Comparison of ENCODE assay signal across 1 cellular context in the genomic region with DNA sequence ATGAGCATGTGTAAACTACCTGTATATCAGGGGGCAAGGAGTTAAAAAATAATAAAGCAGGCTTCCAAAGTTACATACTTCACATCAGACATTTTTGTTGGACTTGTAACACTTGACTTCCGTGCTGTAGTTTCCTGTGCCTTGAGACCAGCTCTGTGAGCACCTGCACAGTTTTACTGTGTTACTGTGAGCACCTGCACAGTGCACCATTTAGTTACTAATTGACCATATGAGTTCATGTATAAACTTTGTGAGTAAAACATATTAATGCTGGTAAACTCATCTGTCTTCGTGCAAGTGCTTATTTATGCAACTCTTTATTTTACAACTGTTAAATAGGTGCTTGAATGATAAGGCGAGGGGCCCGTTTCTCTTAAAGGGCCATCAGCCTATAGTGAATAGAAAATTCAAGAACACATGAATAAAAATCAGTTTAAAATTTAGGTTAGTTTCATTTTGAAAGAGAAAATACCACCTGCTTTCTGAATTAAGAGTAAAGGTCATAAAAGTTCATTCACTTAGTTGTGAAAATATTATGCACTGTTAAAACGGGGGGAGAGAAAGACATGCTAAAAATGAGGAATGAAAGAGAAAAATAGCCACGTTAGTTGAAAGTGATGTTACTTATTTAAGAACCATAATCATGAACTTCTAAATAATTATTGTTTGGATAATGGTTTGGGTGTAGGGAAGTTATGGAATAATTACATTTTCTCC.
TF ChIP-seq lines count a peak whose summit lies in the region.

No MANE protein-coding gene starts in this region.

TF ChIP-seq in HEK293, 187 proteins besides CTCF, POLR2A, EP300 and RAD21 (continued from another document):
- TF ChIP-seq ZNF518A (tag by site-specific recombination; conservative IDR thresholded peaks at IDR 0.05; ENCODE audit: low read depth) (no peak), IKZF3 (tag by site-specific recombination; IDR thresholded peaks at IDR 0.05) (no peak), ZBTB48 (tag by site-specific recombination; IDR thresholded peaks at IDR 0.05) (no peak), ZNF791 (tag by site-specific recombination; IDR thresholded peaks at IDR 0.05) (no peak), ZNF785 (tag by site-specific recombination; IDR thresholded peaks at IDR 0.05) (no peak), ZNF747 (tag by site-specific recombination; IDR thresholded peaks at IDR 0.05) (no peak), GLI2 (tag by site-specific recombination; IDR thresholded peaks at IDR 0.05; ENCODE audit: borderline replicate concordance, low read depth) (no peak), KLF16 (tag by site-specific recombination; IDR thresholded peaks at IDR 0.05) (no peak), HOXD13 (CRISPR knock-in tag; IDR thresholded peaks at IDR 0.05; ENCODE audit: borderline replicate concordance) (no peak), PRDM6 (tag by site-specific recombination; IDR thresholded peaks at IDR 0.05) (peak; percentile 94), ZNF792 (tag by site-specific recombination; IDR thresholded peaks at IDR 0.05) (no peak), ZSCAN4 (tag by site-specific recombination; IDR thresholded peaks at IDR 0.05) (no peak), ZNF404 (tag by site-specific recombination; IDR thresholded peaks at IDR 0.05) (no peak), BCL11A (tag by site-specific recombination; IDR thresholded peaks at IDR 0.05; ENCODE audit: low read depth) (no peak), ZFP69B (tag by site-specific recombination; IDR thresholded peaks at IDR 0.05) (0 out of 2 replicates have a peak, but pooled peaks have one; percentile 15), ZNF692 (tag by site-specific recombination; IDR thresholded peaks at IDR 0.05) (peak; percentile 76), ZXDB (tag by site-specific recombination; IDR thresholded peaks at IDR 0.05) (0 out of 2 replicates have a peak, but pooled peaks have one; percentile 29), FEZF1 (tag by site-specific recombination; IDR thresholded peaks at IDR 0.05) (no peak), ZSCAN30 (tag by site-specific recombination; IDR thresholded peaks at IDR 0.05) (peak; percentile 13; the same call in 1 of the 2 replicates), ZNF843 (tag by site-specific recombination; IDR thresholded peaks at IDR 0.05) (0 out of 2 replicates have a peak, but pooled peaks have one; percentile 35), ZNF138 (tag by site-specific recombination; IDR thresholded peaks at IDR 0.05; ENCODE audit: borderline replicate concordance) (no peak), ZNF335 (tag by site-specific recombination; conservative IDR thresholded peaks at IDR 0.05) (no peak), ZNF48 (tag by site-specific recombination; IDR thresholded peaks at IDR 0.05) (no peak), PRDM1 (tag by site-specific recombination; IDR thresholded peaks at IDR 0.05) (peak; percentile 71), ZNF394 (tag by site-specific recombination; IDR thresholded peaks at IDR 0.05; ENCODE audit: borderline replicate concordance) (no peak)
- TF ChIP-seq, protein P1, sequence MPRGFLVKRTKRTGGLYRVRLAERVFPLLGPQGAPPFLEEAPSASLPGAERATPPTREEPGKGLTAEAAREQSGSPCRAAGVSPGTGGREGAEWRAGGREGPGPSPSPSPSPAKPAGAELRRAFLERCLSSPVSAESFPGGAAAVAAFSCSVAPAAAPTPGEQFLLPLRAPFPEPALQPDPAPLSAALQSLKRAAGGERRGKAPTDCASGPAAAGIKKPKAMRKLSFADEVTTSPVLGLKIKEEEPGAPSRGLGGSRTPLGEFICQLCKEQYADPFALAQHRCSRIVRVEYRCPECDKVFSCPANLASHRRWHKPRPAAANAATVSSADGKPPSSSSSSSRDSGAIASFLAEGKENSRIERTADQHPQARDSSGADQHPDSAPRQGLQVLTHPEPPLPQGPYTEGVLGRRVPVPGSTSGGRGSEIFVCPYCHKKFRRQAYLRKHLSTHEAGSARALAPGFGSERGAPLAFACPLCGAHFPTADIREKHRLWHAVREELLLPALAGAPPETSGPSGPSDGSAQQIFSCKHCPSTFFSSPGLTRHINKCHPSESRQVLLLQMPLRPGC (tag by site-specific recombination; IDR thresholded peaks at IDR 0.05) = no peak
- TF ChIP-seq, protein P2, sequence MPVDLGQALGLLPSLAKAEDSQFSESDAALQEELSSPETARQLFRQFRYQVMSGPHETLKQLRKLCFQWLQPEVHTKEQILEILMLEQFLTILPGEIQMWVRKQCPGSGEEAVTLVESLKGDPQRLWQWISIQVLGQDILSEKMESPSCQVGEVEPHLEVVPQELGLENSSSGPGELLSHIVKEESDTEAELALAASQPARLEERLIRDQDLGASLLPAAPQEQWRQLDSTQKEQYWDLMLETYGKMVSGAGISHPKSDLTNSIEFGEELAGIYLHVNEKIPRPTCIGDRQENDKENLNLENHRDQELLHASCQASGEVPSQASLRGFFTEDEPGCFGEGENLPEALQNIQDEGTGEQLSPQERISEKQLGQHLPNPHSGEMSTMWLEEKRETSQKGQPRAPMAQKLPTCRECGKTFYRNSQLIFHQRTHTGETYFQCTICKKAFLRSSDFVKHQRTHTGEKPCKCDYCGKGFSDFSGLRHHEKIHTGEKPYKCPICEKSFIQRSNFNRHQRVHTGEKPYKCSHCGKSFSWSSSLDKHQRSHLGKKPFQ (tag by site-specific recombination; IDR thresholded peaks at IDR 0.05) = no peak
